In genomic region chr20:407097-407952, GRCh38 we compare ENCODE assay signal across 7 cellular contexts. TPM values are rescaled to one million over a fixed set of nuclear protein-coding genes. Genes with fewer than 3 reads are reported as not detected.
DNase-seq lines count a peak whose midpoint lies in the region; ATAC-seq and TF ChIP-seq lines count a peak whose summit lies in the region.

No MANE protein-coding gene starts in this region.

- TF ChIP-seq POLR2A in NB4 (IDR thresholded peaks at IDR 0.05; ENCODE audit: extremely low read depth, insufficient read length) (peak; percentile 56), body of pancreas (IDR thresholded peaks at IDR 0.05) (peak; percentile 33 to 41 (median 34)), sigmoid colon (IDR thresholded peaks at IDR 0.05) (no peak)

- 10 to 17% methylated on average over 23 to 43 of the region's 45 CpGs for WGBS in body of pancreas, 2 donors
- WGBS in sigmoid colon, 2 donors, result 3 to 7% methylated on average over 45 of the region's 45 CpGs

- TF ChIP-seq EP300 in sigmoid colon (IDR thresholded peaks at IDR 0.05), result no peak

- H3K27ac ChIP-seq in body of pancreas (peak overlapping the region; percentile 87 to 96 (median 92)), sigmoid colon (peak overlapping the region; percentile 88 to 96 (median 94))

- in situ Hi-C loops in GM13977 (cut with MboI; ENCODE audit: low pct_unique_long_range_greater_than_20kb, low sequenced_read_pairs, unreplicated experiment), result no loop called here

- intact Hi-C loops in body of pancreas (cut with DNase I) (no loop called here), sigmoid colon (cut with DNase I) (loop anchor here (2.0 to 5.0 kb wide), 3 partner anchors 61 to 245 kb away; partner anchors contain the start of genes NRSN2 and SRXN1)

- H3K4me1 ChIP-seq in body of pancreas (peaks cover 24% of the 10 kb centered on the region), sigmoid colon (peaks cover 0 to 33% (median 24%) of the 10 kb centered on the region in 4 donors)

- peak overlapping the region; percentile 58 for H3K4me3 ChIP-seq in NB4 (ENCODE audit: low read depth, low read length)
- H3K4me3 ChIP-seq in body of pancreas, result no peak overlapping the region
- peak overlapping the region; percentile 32 to 99 (median 80) for H3K4me3 ChIP-seq in sigmoid colon

- ATAC-seq in HG02610 (IDR thresholded peaks at IDR 0.05; ENCODE audit: unreplicated experiment), result peak; percentile 51
- ATAC-seq in body of pancreas, result peak; percentile 78

- H3K9me3 ChIP-seq in body of pancreas (no peaks in the 10 kb centered on the region), sigmoid colon (no peaks in the 10 kb centered on the region)

- TF ChIP-seq CTCF in GM13977 (IDR thresholded peaks at IDR 0.05; ENCODE audit: extremely low read depth, insufficient read depth, missing control alignments) (peak; percentile 23), NB4 (IDR thresholded peaks at IDR 0.05; ENCODE audit: low read depth, low read length) (peak; percentile 28), body of pancreas (IDR thresholded peaks at IDR 0.05) (peak in 3 of 7 experiments; percentile 5 to 44 (median 38)), sigmoid colon (IDR thresholded peaks at IDR 0.05) (peak in 3 of 4 experiments; percentile 18 to 32 (median 19))

- no peaks in the 10 kb centered on the region for H3K36me3 ChIP-seq in body of pancreas (replicated peaks in 1 of 2; ENCODE audit: insufficient read depth in 1 of 2, low read depth in 2 of 2)
- peaks cover 0 to 22% (median 1%) of the 10 kb centered on the region in 4 donors for H3K36me3 ChIP-seq in sigmoid colon

- H3K27me3 ChIP-seq in body of pancreas (no peaks in the 10 kb centered on the region), sigmoid colon (no peaks in the 10 kb centered on the region)

- peak; percentile 92 for DNase-seq in GM13977 (ENCODE audit: low spot score)
- DNase-seq in NB4 (ENCODE audit: low read depth), result peak; percentile 92
- DNase-seq in T follicular helper cell (ENCODE audit: low read depth), result peak; percentile 57
- DNase-seq in body of pancreas, result peak; percentile 77 to 88 (median 84)
- peak; percentile 58 for DNase-seq in iPS DF 4.7 (ENCODE audit: extremely low read depth, low spot score)
- DNase-seq in sigmoid colon, result peak; percentile 89

RNA-seq across cellular contexts. Expression of gene RBCK1, which starts 0.8 kb away (rescaled TPM):
- total RNA-seq in body of pancreas (10 to 100 TPM; 36.1 to 95.9 TPM), sigmoid colon (10 to 100 TPM; 60.7 to 77.5 (median 65.1) TPM)
- polyA plus RNA-seq in sigmoid colon, result 100 to 1,000 TPM in 1 of 3 donors, 10 to 100 TPM in 2; 87.7 to 197 (median 99.0) TPM

RNA-seq across cellular contexts. Expression of gene TRIB3, which starts 26.8 kb away (rescaled TPM):
- 10 to 100 TPM; 13.2 to 19.8 TPM for total RNA-seq in body of pancreas
- total RNA-seq in sigmoid colon, result 1 to 10 TPM; 1.4 to 2.9 (median 1.6) TPM
- polyA plus RNA-seq in sigmoid colon, result 10 to 100 TPM in 2 of 3 donors, 1 to 10 TPM in 1; 9.6 to 29.2 (median 17.8) TPM

RNA-seq across cellular contexts. Expression of gene TBC1D20, which starts 55.0 kb away (rescaled TPM):
- 10 to 100 TPM; 16.3 to 27.4 TPM for total RNA-seq in body of pancreas
- 10 to 100 TPM; 32.6 to 42.9 (median 35.3) TPM for total RNA-seq in sigmoid colon
- 10 to 100 TPM; 16.8 to 22.2 (median 20.6) TPM for polyA plus RNA-seq in sigmoid colon

Comparison
In these comparisons a context has a peak if more than half of its experiments do, and no peak if none do; other contexts are left out.
1. H3K4me3 ChIP-seq: peak in NB4 (single experiment) and sigmoid colon (4 of 4); none in body of pancreas (0 of 2).
2. POLR2A ChIP-seq: peak in NB4 (single experiment) and body of pancreas (3 of 3); none in sigmoid colon (0 of 2).
3. Peak in every context shown above with its lines, with median percentiles within 50 percentile points of each other: DNase-seq.